In the genomic region with DNA sequence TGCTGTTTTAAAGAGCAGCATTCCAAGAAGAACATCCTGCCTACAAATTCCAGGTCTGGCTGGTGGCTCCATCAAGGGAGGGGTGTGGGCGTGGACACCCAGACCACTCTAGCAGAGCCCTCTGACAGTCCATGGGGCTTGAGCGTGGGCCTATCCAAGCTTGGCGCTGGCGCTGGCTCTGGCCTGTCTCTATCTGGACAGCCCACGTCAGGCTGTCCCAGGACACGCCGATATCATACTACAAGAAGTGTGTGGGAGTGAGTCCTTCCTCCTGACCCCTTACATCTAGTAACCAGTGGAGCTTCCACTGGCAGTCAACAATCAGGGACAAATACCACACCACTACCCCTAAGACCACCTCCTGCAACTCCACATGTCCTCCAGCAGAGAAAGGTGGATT, we compare ENCODE assay signal across 1 cellular context.
TF ChIP-seq lines count a peak whose summit lies in the region.

No MANE protein-coding gene starts in this region.

TF ChIP-seq in K562, 482 proteins besides CTCF, POLR2A, EP300 and RAD21:
- TF ChIP-seq FIP1L1 (IDR thresholded peaks at IDR 0.05; ENCODE audit: low read depth, low read length, poor library complexity, severe bottlenecking), result no peak
- TF ChIP-seq HDAC6 (IDR thresholded peaks at IDR 0.05; ENCODE audit: low read depth, low read length), result no peak
- TF ChIP-seq ZNF77 (CRISPR knock-in tag; IDR thresholded peaks at IDR 0.05), result no peak
- no peak for TF ChIP-seq KLF6 (CRISPR knock-in tag; IDR thresholded peaks at IDR 0.05; ENCODE audit: borderline replicate concordance)
- no peak for TF ChIP-seq SUPT5H (IDR thresholded peaks at IDR 0.05)
- no peak for TF ChIP-seq ZNF3 (CRISPR knock-in tag; IDR thresholded peaks at IDR 0.05)
- no peak for TF ChIP-seq TEAD1 (CRISPR knock-in tag; IDR thresholded peaks at IDR 0.05)
- 0 out of 2 replicates have a peak, but pooled peaks have one; percentile 24 for TF ChIP-seq EGR1 (conservative IDR thresholded peaks at IDR 0.05)
- no peak for TF ChIP-seq CREB1 (IDR thresholded peaks at IDR 0.05)
- no peak for TF ChIP-seq CREB1 (CRISPR knock-in tag; IDR thresholded peaks at IDR 0.05)
